In the genomic region with DNA sequence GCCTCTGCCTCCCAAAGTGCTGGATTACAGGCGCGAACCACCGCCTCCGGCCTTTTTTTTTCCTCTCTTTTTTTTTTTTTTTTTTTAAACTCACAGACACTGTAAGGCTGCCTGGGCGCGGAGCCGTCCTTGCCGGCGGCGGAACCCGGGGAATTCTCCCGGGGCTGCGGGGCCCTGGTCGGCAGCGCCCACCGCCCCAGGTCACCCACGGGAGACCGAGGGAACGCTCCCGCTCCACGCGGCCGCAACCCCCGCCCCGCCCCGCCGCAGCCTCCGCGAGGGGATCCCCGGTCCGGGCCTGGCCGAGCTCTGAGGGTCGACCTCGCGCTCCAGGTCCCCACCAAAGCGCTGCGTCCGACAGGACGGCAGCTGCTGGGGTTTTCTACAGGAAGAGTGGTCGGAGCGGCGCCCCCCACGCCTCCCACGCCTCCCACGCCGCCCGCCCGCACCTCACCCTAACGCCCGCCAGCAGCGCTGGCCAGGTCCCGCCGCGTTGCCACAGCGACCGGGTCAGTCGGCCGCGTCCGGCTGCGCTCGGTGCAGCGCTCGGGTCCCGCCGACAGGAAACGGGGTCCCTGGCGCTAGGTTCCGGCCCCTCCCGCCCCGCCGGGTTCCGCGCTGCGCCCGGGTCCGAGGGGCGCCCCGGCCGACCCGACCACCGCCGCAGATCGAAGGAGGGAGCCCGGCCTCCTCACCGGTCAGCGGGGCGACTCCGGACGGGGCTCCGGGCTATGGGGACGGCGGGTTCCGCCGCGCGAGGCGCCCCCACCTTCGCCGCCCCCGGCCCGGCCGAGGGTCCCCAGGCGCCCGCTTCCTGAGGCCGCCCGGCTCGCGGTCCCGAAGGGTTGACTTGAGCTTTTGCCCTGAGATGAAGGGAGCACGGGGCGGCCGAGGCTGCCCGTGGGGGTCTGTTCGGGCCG, we compare ENCODE assay signal across 2 cellular contexts.
TF ChIP-seq lines count a peak whose summit lies in the region.

A gene with protein sequence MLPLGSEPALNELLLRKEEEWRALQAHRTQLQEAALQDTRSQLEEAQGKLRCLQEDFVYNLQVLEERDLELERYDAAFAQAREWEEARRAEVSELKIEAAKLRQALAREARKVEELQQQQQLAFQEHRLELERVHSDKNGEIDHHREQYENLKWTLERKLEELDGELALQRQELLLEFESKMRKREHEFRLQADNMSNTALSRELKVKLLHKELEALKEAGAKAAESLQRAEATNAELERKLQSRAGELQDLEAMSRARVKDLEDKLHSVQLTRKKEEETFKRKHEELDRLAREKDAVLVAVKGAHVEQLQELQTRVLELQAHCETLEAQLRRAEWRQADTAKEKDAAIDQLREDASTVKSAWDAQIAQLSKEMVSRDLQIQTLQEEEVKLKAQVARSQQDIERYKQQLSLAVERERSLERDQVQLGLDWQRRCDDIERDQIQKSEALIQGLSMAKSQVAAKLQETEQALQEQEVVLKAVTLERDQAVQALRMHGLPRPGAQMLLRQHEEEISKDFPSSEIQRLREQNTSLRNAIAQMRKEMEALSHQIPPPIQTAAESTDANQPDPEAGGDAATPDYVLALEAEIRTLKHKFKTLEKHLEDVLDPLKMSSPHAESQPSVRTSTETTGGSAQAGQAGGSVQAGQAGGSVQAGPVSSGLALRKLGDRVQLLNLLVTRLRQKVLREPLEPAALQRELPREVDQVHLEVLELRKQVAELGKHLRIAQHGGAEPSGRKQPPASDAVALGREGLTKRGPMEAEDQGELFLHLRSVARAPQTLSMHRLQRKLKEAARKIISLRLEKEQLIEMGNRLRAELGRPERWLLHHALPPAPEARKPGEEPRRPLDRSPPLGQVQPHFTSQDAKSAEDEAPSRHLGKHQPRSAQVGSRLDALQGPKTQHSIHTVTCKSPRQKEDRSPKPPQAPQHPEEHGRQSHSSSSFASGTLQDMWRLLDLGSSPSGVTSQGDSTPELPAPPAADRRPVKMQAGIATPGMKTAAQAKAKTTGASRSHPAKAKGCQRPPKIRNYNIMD (minus strand): TSS at position 512 of the 920 bp plus-strand sequence. CDS start 10,898 bp downstream, outside the sequence.

TF ChIP-seq in HEK293, 187 proteins besides CTCF, POLR2A, EP300 and RAD21 (continued from another document and continues in another):
- TF ChIP-seq, protein P1, sequence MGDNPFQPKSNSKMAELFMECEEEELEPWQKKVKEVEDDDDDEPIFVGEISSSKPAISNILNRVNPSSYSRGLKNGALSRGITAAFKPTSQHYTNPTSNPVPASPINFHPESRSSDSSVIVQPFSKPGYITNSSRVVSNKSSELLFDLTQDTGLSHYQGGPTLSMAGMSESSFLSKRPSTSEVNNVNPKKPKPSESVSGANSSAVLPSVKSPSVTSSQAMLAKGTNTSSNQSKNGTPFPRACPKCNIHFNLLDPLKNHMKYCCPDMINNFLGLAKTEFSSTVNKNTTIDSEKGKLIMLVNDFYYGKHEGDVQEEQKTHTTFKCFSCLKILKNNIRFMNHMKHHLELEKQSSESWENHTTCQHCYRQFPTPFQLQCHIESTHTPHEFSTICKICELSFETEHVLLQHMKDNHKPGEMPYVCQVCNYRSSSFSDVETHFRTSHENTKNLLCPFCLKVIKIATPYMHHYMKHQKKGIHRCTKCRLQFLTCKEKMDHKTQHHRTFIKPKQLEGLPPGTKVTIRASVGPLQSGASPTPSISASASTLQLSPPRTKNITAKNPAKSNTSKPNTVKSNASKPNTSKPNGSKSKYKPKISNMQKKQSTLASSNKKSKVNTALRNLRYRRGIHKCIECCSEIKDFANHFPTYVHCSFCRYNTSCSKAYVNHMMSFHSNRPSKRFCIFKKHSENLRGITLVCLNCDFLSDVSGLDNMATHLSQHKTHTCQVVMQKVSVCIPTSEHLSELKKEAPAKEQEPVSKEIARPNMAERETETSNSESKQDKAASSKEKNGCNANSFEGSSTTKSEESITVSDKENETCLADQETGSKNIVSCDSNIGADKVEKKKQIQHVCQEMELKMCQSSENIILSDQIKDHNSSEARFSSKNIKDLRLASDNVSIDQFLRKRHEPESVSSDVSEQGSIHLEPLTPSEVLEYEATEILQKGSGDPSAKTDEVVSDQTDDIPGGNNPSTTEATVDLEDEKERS (tag by site-specific recombination; IDR thresholded peaks at IDR 0.05), result no peak
- TF ChIP-seq ZNF768 (tag by site-specific recombination; IDR thresholded peaks at IDR 0.05), result no peak
- no peak for TF ChIP-seq ZNF24 (tag by site-specific recombination; IDR thresholded peaks at IDR 0.05)
- no peak for TF ChIP-seq HIC1 (tag by site-specific recombination; IDR thresholded peaks at IDR 0.05)
- no peak for TF ChIP-seq ZNF140 (tag by site-specific recombination; IDR thresholded peaks at IDR 0.05)
- no peak for TF ChIP-seq MEIS1 (CRISPR knock-in tag; IDR thresholded peaks at IDR 0.05; ENCODE audit: borderline replicate concordance)
- no peak for TF ChIP-seq ZNF175 (tag by site-specific recombination; IDR thresholded peaks at IDR 0.05)
- no peak for TF ChIP-seq SALL2 (tag by site-specific recombination; IDR thresholded peaks at IDR 0.05; ENCODE audit: borderline replicate concordance)
- TF ChIP-seq SCRT1 (tag by site-specific recombination; IDR thresholded peaks at IDR 0.05; ENCODE audit: borderline replicate concordance), result no peak
- TF ChIP-seq ZNF580 (tag by site-specific recombination; IDR thresholded peaks at IDR 0.05), result no peak
- no peak for TF ChIP-seq ZNF146 (tag by site-specific recombination; IDR thresholded peaks at IDR 0.05)
- no peak for TF ChIP-seq ZNF26 (tag by site-specific recombination; IDR thresholded peaks at IDR 0.05)
- TF ChIP-seq ZBTB26 (tag by site-specific recombination; optimal IDR thresholded peaks at IDR 0.05), result peak; percentile 19
- TF ChIP-seq ZNF544 (tag by site-specific recombination; IDR thresholded peaks at IDR 0.05), result no peak

TF ChIP-seq in WTC11, 78 proteins besides CTCF, POLR2A, EP300 and RAD21 (continued from another document and continues in another):
- TF ChIP-seq, protein P2, sequence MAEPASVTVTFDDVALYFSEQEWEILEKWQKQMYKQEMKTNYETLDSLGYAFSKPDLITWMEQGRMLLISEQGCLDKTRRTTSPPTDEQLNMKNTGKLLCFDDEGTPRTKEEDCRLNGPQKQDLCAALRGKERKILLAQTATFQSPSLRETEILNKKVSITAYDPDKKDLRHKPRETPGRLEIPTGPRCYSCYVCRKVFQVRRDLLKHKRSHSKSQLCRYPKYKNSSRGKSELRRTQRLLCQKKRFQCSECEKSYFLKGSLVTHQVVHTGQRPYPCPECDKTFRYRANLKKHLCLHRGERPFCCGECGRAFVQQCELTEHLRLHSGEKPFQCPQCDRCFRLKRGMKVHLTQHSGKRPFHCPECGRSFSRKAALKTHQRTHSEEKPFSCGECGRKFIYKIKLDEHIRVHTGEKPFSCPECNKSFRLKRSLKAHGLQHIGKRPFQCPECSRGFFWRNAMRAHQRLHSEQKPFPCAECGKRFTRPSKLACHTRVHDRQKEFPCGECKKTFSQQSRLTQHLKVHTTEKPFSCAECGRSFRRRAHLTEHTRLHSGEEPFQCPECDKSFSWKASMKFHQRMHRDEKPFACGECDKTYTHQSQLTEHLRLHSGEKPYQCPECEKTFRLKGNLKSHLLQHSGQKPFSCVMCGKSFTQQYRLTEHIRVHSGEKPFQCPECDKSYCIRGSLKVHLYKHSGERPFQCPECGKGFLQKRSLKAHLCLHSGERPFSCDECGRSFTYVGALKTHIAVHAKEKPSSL (CRISPR knock-in tag; conservative IDR thresholded peaks at IDR 0.05), result no peak
- no peak for TF ChIP-seq IRF1 (CRISPR knock-in tag; IDR thresholded peaks at IDR 0.05)
- TF ChIP-seq IRF2 (CRISPR knock-in tag; IDR thresholded peaks at IDR 0.05; ENCODE audit: borderline replicate concordance, low read depth), result no peak; the same call in 1 of the 2 replicates
- TF ChIP-seq CBFB (CRISPR knock-in tag; IDR thresholded peaks at IDR 0.05; ENCODE audit: low read depth), result no peak
- no peak for TF ChIP-seq ZMAT4 (CRISPR knock-in tag; IDR thresholded peaks at IDR 0.05)
- TF ChIP-seq, protein P3, sequence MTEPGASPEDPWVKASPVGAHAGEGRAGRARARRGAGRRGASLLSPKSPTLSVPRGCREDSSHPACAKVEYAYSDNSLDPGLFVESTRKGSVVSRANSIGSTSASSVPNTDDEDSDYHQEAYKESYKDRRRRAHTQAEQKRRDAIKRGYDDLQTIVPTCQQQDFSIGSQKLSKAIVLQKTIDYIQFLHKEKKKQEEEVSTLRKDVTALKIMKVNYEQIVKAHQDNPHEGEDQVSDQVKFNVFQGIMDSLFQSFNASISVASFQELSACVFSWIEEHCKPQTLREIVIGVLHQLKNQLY (CRISPR knock-in tag; IDR thresholded peaks at IDR 0.05), result no peak
- TF ChIP-seq TEAD1 (CRISPR knock-in tag; IDR thresholded peaks at IDR 0.05), result peak; percentile 58; the same call in 1 of the 2 replicates
- TF ChIP-seq, protein P4, sequence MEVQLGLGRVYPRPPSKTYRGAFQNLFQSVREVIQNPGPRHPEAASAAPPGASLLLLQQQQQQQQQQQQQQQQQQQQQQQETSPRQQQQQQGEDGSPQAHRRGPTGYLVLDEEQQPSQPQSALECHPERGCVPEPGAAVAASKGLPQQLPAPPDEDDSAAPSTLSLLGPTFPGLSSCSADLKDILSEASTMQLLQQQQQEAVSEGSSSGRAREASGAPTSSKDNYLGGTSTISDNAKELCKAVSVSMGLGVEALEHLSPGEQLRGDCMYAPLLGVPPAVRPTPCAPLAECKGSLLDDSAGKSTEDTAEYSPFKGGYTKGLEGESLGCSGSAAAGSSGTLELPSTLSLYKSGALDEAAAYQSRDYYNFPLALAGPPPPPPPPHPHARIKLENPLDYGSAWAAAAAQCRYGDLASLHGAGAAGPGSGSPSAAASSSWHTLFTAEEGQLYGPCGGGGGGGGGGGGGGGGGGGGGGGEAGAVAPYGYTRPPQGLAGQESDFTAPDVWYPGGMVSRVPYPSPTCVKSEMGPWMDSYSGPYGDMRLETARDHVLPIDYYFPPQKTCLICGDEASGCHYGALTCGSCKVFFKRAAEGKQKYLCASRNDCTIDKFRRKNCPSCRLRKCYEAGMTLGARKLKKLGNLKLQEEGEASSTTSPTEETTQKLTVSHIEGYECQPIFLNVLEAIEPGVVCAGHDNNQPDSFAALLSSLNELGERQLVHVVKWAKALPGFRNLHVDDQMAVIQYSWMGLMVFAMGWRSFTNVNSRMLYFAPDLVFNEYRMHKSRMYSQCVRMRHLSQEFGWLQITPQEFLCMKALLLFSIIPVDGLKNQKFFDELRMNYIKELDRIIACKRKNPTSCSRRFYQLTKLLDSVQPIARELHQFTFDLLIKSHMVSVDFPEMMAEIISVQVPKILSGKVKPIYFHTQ (CRISPR knock-in tag; IDR thresholded peaks at IDR 0.05), result no peak
- no peak for TF ChIP-seq TCF7 (CRISPR knock-in tag; IDR thresholded peaks at IDR 0.05; ENCODE audit: low read depth)
- TF ChIP-seq ETV6 (CRISPR knock-in tag; IDR thresholded peaks at IDR 0.05), result peak; percentile 78
- TF ChIP-seq ZBTB21 (CRISPR knock-in tag; IDR thresholded peaks at IDR 0.05; ENCODE audit: borderline replicate concordance), result no peak
- TF ChIP-seq NR2C2 (CRISPR knock-in tag; IDR thresholded peaks at IDR 0.05), result no peak
- no peak for TF ChIP-seq NFE2L1 (CRISPR knock-in tag; IDR thresholded peaks at IDR 0.05)
- no peak; the same call in 1 of the 2 replicates for TF ChIP-seq MAX (CRISPR knock-in tag; IDR thresholded peaks at IDR 0.05)
- TF ChIP-seq SMAD3 (CRISPR knock-in tag; IDR thresholded peaks at IDR 0.05; ENCODE audit: borderline replicate concordance), result no peak
- TF ChIP-seq ZNF416 (CRISPR knock-in tag; IDR thresholded peaks at IDR 0.05), result no peak
- no peak for TF ChIP-seq ZNF396 (CRISPR knock-in tag; IDR thresholded peaks at IDR 0.05; ENCODE audit: borderline replicate concordance)
- no peak for TF ChIP-seq SOX15 (CRISPR knock-in tag; IDR thresholded peaks at IDR 0.05)
- TF ChIP-seq CREM (CRISPR knock-in tag; IDR thresholded peaks at IDR 0.05), result 0 out of 2 replicates have a peak, but pooled peaks have one; percentile 54
- no peak for TF ChIP-seq HMGA2 (CRISPR knock-in tag; IDR thresholded peaks at IDR 0.05)
- no peak for TF ChIP-seq RORB (CRISPR knock-in tag; IDR thresholded peaks at IDR 0.05)
- TF ChIP-seq ATF1 (CRISPR knock-in tag; IDR thresholded peaks at IDR 0.05), result no peak
- no peak for TF ChIP-seq NR1H2 (CRISPR knock-in tag; IDR thresholded peaks at IDR 0.05)
- TF ChIP-seq, protein P5, sequence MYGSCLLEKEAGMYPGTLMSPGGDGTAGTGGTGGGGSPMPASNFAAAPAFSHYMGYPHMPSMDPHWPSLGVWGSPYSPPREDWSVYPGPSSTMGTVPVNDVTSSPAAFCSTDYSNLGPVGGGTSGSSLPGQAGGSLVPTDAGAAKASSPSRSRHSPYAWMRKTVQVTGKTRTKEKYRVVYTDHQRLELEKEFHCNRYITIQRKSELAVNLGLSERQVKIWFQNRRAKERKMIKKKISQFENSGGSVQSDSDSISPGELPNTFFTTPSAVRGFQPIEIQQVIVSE (CRISPR knock-in tag; IDR thresholded peaks at IDR 0.05; ENCODE audit: borderline replicate concordance), result no peak
- no peak for TF ChIP-seq GRHL2 (CRISPR knock-in tag; IDR thresholded peaks at IDR 0.05; ENCODE audit: insufficient replicate concordance, severe bottlenecking)
- TF ChIP-seq, protein P6, sequence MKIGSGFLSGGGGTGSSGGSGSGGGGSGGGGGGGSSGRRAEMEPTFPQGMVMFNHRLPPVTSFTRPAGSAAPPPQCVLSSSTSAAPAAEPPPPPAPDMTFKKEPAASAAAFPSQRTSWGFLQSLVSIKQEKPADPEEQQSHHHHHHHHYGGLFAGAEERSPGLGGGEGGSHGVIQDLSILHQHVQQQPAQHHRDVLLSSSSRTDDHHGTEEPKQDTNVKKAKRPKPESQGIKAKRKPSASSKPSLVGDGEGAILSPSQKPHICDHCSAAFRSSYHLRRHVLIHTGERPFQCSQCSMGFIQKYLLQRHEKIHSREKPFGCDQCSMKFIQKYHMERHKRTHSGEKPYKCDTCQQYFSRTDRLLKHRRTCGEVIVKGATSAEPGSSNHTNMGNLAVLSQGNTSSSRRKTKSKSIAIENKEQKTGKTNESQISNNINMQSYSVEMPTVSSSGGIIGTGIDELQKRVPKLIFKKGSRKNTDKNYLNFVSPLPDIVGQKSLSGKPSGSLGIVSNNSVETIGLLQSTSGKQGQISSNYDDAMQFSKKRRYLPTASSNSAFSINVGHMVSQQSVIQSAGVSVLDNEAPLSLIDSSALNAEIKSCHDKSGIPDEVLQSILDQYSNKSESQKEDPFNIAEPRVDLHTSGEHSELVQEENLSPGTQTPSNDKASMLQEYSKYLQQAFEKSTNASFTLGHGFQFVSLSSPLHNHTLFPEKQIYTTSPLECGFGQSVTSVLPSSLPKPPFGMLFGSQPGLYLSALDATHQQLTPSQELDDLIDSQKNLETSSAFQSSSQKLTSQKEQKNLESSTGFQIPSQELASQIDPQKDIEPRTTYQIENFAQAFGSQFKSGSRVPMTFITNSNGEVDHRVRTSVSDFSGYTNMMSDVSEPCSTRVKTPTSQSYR (CRISPR knock-in tag; IDR thresholded peaks at IDR 0.05), result peak; percentile 18; the same call in 1 of the 2 replicates
